ENCODE assay signal across 10 cellular contexts in the genomic region with DNA sequence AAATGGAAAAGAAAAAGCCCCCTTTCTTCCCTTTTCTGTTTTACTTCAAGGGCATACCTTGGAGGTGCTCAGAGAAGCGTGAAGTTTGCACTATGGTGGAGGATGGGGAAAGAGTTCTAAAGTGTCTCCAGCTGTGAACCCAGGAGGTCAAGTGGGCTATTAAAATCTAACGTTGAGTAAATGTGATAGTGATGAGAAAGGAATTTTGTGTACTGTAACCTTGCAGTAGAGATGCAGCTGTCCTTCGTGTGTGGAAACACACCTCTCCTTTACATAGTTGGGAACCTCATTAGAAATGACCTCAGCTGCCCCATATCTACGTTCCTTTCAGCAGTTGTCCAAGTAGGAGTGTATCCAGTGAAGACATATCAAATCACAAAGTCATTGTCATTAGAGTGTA. TPM values are rescaled to one million over a fixed set of nuclear protein-coding genes. Genes with fewer than 3 reads are reported as not detected.
DNase-seq lines count a peak whose midpoint lies in the region; ATAC-seq and TF ChIP-seq lines count a peak whose summit lies in the region.
"Had no signal": no experiment of that assay in that cellular context is flagged by ENCODE, and none has a peak within 500 bp of the region (broad histone marks: within the 10 kb centered on the region; RNA-seq: fewer than 3 reads in every experiment).

No MANE protein-coding gene starts in this region.

- no peak for TF ChIP-seq CTCF in AG10803 (conservative IDR thresholded peaks at IDR 0.05; ENCODE audit: low read length)
- no peak for TF ChIP-seq CTCF in heart left ventricle (IDR thresholded peaks at IDR 0.05)

- 43 to 51% (median 47%) methylated on average over 4 of the region's 4 CpGs for WGBS in heart left ventricle, 4 donors

- no peak for TF ChIP-seq POLR2A in heart left ventricle (IDR thresholded peaks at IDR 0.05)

- intact Hi-C loops in heart left ventricle (cut with DNase I), result no loop called here

- H3K36me3 ChIP-seq in heart left ventricle, result peaks cover 0 to 53% (median 34%) of the 10 kb centered on the region in 9 donors

- no peaks in the 10 kb centered on the region for H3K27me3 ChIP-seq in heart left ventricle

- H3K9me3 ChIP-seq in heart left ventricle, result no peaks in the 10 kb centered on the region

- H3K4me1 ChIP-seq in heart left ventricle, result peaks cover 0 to 30% (median 0%) of the 10 kb centered on the region in 12 donors

- H3K4me3 ChIP-seq in AG10803 (ENCODE audit: low read length), result no peak overlapping the region
- no peak overlapping the region for H3K4me3 ChIP-seq in heart left ventricle

- ATAC-seq in GM18868 (IDR thresholded peaks at IDR 0.05; ENCODE audit: unreplicated experiment), result peak; percentile 84
- ATAC-seq in heart left ventricle, result peak in 3 of 4 donors; percentile 35 to 51 (median 42)

- peak overlapping the region in 1 of 12 donors; percentile 42 for H3K27ac ChIP-seq in heart left ventricle

- DNase-seq in AG10803 (ENCODE audit: low read depth), result peak; percentile 25
- peak; percentile 34 to 56 for DNase-seq in NCI-H187 (lab: John Stamatoyannopoulos, UW)
- DNase-seq in heart left ventricle, result no peak
- DNase-seq in DMS153 (lab: John Stamatoyannopoulos, UW), result no peak
- no peak for DNase-seq in NCI-H1930 (lab: John Stamatoyannopoulos, UW)
- no peak for DNase-seq in putamen (ENCODE audit: low spot score)
- no peak for DNase-seq in COR-L47 (lab: John Stamatoyannopoulos, UW)
- DNase-seq: activated CD4-positive, CD25-positive, alpha-beta regulatory T cell; CD4-positive, CD25-positive, alpha-beta regulatory T cell had no signal

RNA-seq across cellular contexts. Expression of a gene that starts 26.5 kb away (rescaled TPM):
- 100 to 1,000 TPM; 122 to 246 (median 145) TPM for total RNA-seq in heart left ventricle
- polyA plus RNA-seq in heart left ventricle, result 100 to 1,000 TPM; 104 to 135 TPM

Comparison
In these comparisons a context has a peak if more than half of its experiments do, and no peak if none do; other contexts are left out.
1. DNase-seq: peak in AG10803 (single experiment) and NCI-H187 (2 of 2); none in heart left ventricle (0 of 5), DMS153 (single experiment), NCI-H1930 (0 of 2), putamen (single experiment) and COR-L47 (single experiment).